8 cellular contexts compared by ENCODE assay signal in genomic region chr5:74766348-74766886, GRCh38. TPM values are rescaled to one million over a fixed set of nuclear protein-coding genes. Genes with fewer than 3 reads are reported as not detected.
DNase-seq lines count a peak whose midpoint lies in the region; TF ChIP-seq lines count a peak whose summit lies in the region.

No MANE protein-coding gene starts in this region.

- TF ChIP-seq CTCF in VCaP (conservative IDR thresholded peaks at IDR 0.05): peak; percentile 70
- peak in 1 of 2 donors; percentile 53 for TF ChIP-seq CTCF in fibroblast of lung (conservative IDR thresholded peaks at IDR 0.05 in 1 of 2, IDR thresholded peaks at IDR 0.05 in 1 of 2; ENCODE audit: low read depth in 1 of 2, low read length in 2 of 2)
- peak; percentile 41 for TF ChIP-seq CTCF in nephron progenitor cell (IDR thresholded peaks at IDR 0.05)

- no peaks in the 10 kb centered on the region for H4K20me1 ChIP-seq in fibroblast of lung (ENCODE audit: control insufficient read depth, extremely low read depth, insufficient read depth, low read length)

- peak overlapping the region; percentile 100 for H2AFZ ChIP-seq in fibroblast of lung (ENCODE audit: low read length)

- peak overlapping the region; percentile 85 for H3K4me3 ChIP-seq in HAP-1
- H3K4me3 ChIP-seq in fibroblast of lung (replicated peaks in 1 of 4; ENCODE audit: control extremely low read depth in 1 of 4, insufficient read depth in 1 of 4, low read depth in 3 of 4, low read length in 4 of 4): peak overlapping the region; percentile 97 to 99 (median 99)

- H3K27me3 ChIP-seq in HAP-1 (ENCODE audit: low read depth) (no peaks in the 10 kb centered on the region), fibroblast of lung (ENCODE audit: control insufficient read depth, insufficient read depth, low read length) (no peaks in the 10 kb centered on the region)

- in situ Hi-C loops in HAP-1 (cut with MboI; ENCODE audit: low sequenced_read_pairs): loop anchor here (10.0 kb wide), 1 partner anchor 148 kb away; no protein-coding TSS in a partner anchor

- peaks cover 30% of the 10 kb centered on the region for H3K4me1 Mint-ChIP-seq in nephron progenitor cell

- H3K79me2 ChIP-seq in fibroblast of lung (ENCODE audit: control insufficient read depth, insufficient read depth, low read length): peaks cover 41% of the 10 kb centered on the region

- H3K27me3 Mint-ChIP-seq in nephron progenitor cell (ENCODE audit: low read depth, poor library complexity): no peaks in the 10 kb centered on the region

- peak overlapping the region; percentile 99 for H3K27ac Mint-ChIP-seq in nephron progenitor cell

- H3K4me2 ChIP-seq in fibroblast of lung (ENCODE audit: extremely low read depth, insufficient read depth, low read length): peak overlapping the region; percentile 74

- DNase-seq in activated gamma-delta T cell treated with Interleukin-2 at 50 U/mL for 16 hours (peak; percentile 12), activated gamma-delta T cell (lab: John Stamatoyannopoulos, UW) (no peak), HAP-1 (ENCODE audit: low spot score in 2 of 2) (peak; percentile 27 to 64), M059J (ENCODE audit: low read depth) (peak; percentile 19), fibroblast of lung (ENCODE audit: low read depth in 2 of 2) (peak; percentile 73), nephron progenitor cell (no peak), NK-92 (lab: John Stamatoyannopoulos, UW; ENCODE audit: unreplicated experiment) (no peak)

- H3K36me3 ChIP-seq in HAP-1 (replicated peaks): peaks cover 49% of the 10 kb centered on the region
- H3K36me3 ChIP-seq in fibroblast of lung (ENCODE audit: control insufficient read depth, insufficient read depth, low read length): no peaks in the 10 kb centered on the region

- H3K27ac ChIP-seq in VCaP: peak overlapping the region; percentile 81
- peak overlapping the region; percentile 79 for H3K27ac ChIP-seq in fibroblast of lung (ENCODE audit: insufficient read depth, low read length)

- peak overlapping the region; percentile 100 for H3K4me3 Mint-ChIP-seq in nephron progenitor cell

- peaks cover 27% of the 10 kb centered on the region for H3K36me3 Mint-ChIP-seq in nephron progenitor cell (ENCODE audit: low read depth)

- H3K9me3 ChIP-seq in HAP-1: no peaks in the 10 kb centered on the region
- no peaks in the 10 kb centered on the region for H3K9me3 ChIP-seq in fibroblast of lung (ENCODE audit: control insufficient read depth, insufficient read depth, low read depth, low read length)

- H3K9me3 Mint-ChIP-seq in nephron progenitor cell: no peaks in the 10 kb centered on the region

- peak overlapping the region; percentile 78 for H3K9ac ChIP-seq in fibroblast of lung (ENCODE audit: insufficient read depth, low read length)

- H3K4me1 ChIP-seq in HAP-1 (peaks cover 17% of the 10 kb centered on the region), fibroblast of lung (ENCODE audit: control insufficient read depth, extremely low read depth, insufficient read depth, low read length) (peaks cover 7% of the 10 kb centered on the region)

RNA-seq across cellular contexts. Expression of gene GFM2, which starts 0.5 kb away (rescaled TPM):
- total RNA-seq in M059J (2014; rRNA removed; shearing (Covaris generic)): 37.6 and 47.1 TPM in 2 replicates
- 36.7 and 51.7 TPM in 2 replicates for total RNA-seq in fibroblast of lung
- polyA plus RNA-seq in fibroblast of lung: 30.2 and 34.3 TPM in 2 replicates
- polyA plus RNA-seq in fibroblast of lung (2012): 17.1 and 19.5 TPM in 2 replicates
- polyA minus RNA-seq in fibroblast of lung (ENCODE audit: low replicate concordance): 2.1 and 6.0 TPM in 2 replicates

RNA-seq across cellular contexts. Expression of gene NSA2, which starts 0.6 kb away (rescaled TPM):
- total RNA-seq in M059J (2014; rRNA removed; shearing (Covaris generic)): 87.8 and 102 TPM in 2 replicates
- 139 and 148 TPM in 2 replicates for total RNA-seq in fibroblast of lung
- polyA plus RNA-seq in fibroblast of lung: 134 and 169 TPM in 2 replicates
- 90.9 and 139 TPM in 2 replicates for polyA plus RNA-seq in fibroblast of lung (2012)
- 2.2 and 6.4 TPM in 2 replicates for polyA minus RNA-seq in fibroblast of lung (ENCODE audit: low replicate concordance)

Comparison
In these comparisons a context has a peak if more than half of its experiments do, and no peak if none do; other contexts are left out.
1. DNase-seq: peak in activated gamma-delta T cell treated with Interleukin-2 at 50 U/mL for 16 hours (single experiment), HAP-1 (2 of 2), M059J (single experiment) and fibroblast of lung (2 of 2); none in activated gamma-delta T cell (single experiment), nephron progenitor cell (single experiment) and NK-92 (single experiment).